8 cellular contexts compared by ENCODE assay signal in genomic region chr2:177254433-177255226, GRCh38. TPM values are rescaled to one million over a fixed set of nuclear protein-coding genes. Genes with fewer than 3 reads are reported as not detected.
DNase-seq lines count a peak whose midpoint lies in the region; ATAC-seq and TF ChIP-seq lines count a peak whose summit lies in the region.

No MANE protein-coding gene starts in this region.

- no peak overlapping the region for H3K9ac ChIP-seq in mammary epithelial cell (ENCODE audit: insufficient read depth, low read length)

- H3K27me3 ChIP-seq in mammary epithelial cell (ENCODE audit: insufficient read depth, low read length) (no peaks in the 10 kb centered on the region), lower lobe of right lung (ENCODE audit: low read depth) (no peaks in the 10 kb centered on the region)

- H3K4me1 ChIP-seq in mammary epithelial cell (ENCODE audit: insufficient read depth, low read length) (peaks cover 58% of the 10 kb centered on the region), lower lobe of right lung (peaks cover 100% of the 10 kb centered on the region)

- H4K20me1 ChIP-seq in mammary epithelial cell (ENCODE audit: insufficient read depth, low read length) = peaks cover 15% of the 10 kb centered on the region

- peak; percentile 36 to 44 for TF ChIP-seq CTCF in mammary epithelial cell (conservative IDR thresholded peaks at IDR 0.05 in 1 of 2, IDR thresholded peaks at IDR 0.05 in 1 of 2; ENCODE audit: extremely low read depth in 1 of 2, insufficient read depth in 1 of 2, low read depth in 1 of 2, low read length in 2 of 2)
- peak; percentile 20 for TF ChIP-seq CTCF in lower lobe of right lung (IDR thresholded peaks at IDR 0.05)

- intact Hi-C loops in mammary epithelial cell (cut with micrococcal nuclease) (no loop called here), lower lobe of right lung (cut with DNase I) (no loop called here)

- H3K4me2 ChIP-seq in mammary epithelial cell (ENCODE audit: insufficient read depth, low read depth, low read length) = no peak overlapping the region

- H2AFZ ChIP-seq in mammary epithelial cell (ENCODE audit: low read depth, low read length) = no peak overlapping the region

- H3K79me2 ChIP-seq in mammary epithelial cell (ENCODE audit: insufficient read depth, low read length) = peaks cover 99% of the 10 kb centered on the region

- H3K36me3 ChIP-seq in mammary epithelial cell (ENCODE audit: insufficient read depth, low read length) = no peaks in the 10 kb centered on the region
- no peaks in the 10 kb centered on the region for H3K36me3 ChIP-seq in lower lobe of right lung

- DNase-seq in D341Med (ENCODE audit: low spot score) = peak; percentile 35
- peak; percentile 78 for DNase-seq in NCI-H146 (lab: John Stamatoyannopoulos, UW)
- DNase-seq in mammary epithelial cell = no peak
- DNase-seq in lower lobe of right lung = peak; percentile 57
- DNase-seq in 8988T = no peak
- no peak for DNase-seq in inferior parietal cortex (ENCODE audit: extremely low spot score)
- no peak for DNase-seq in activated CD4-positive, CD25-positive, alpha-beta regulatory T cell treated with anti-CD3 and anti-CD28 coated beads, Interleukin-2, amount 50 U/mL, for 72 hours
- DNase-seq in GF-D8 (lab: John Stamatoyannopoulos, UW) = no peak

- no peak overlapping the region for H3K27ac ChIP-seq in mammary epithelial cell (ENCODE audit: insufficient read depth, low read depth, low read length)
- H3K27ac ChIP-seq in lower lobe of right lung = peak overlapping the region; percentile 25

- 65% methylated on average over 11 of the region's 11 CpGs for WGBS in mammary epithelial cell (ENCODE audit: low coverage, missing lambda C conversion rate)

- BruUV-seq in mammary epithelial cell (replicated peaks; lab: Mats Ljungman, UMichigan) = no TSS peak

- CTCF ChIA-PET in mammary epithelial cell (lab: Charles Lee; ENCODE audit: low non-redundant PET) = interaction anchor here (0.7 kb wide), 1 partner anchor 9 kb away, joined by 8 read pairs; no protein-coding TSS in a partner anchor

- no peak for ATAC-seq in lower lobe of right lung

- H3K9me3 ChIP-seq in mammary epithelial cell (replicated peaks; ENCODE audit: insufficient read depth, low read length) = no peaks in the 10 kb centered on the region
- no peaks in the 10 kb centered on the region for H3K9me3 ChIP-seq in lower lobe of right lung

- no peak overlapping the region for H3K4me3 ChIP-seq in mammary epithelial cell (replicated peaks in 1 of 3; ENCODE audit: insufficient read depth in 1 of 3, low read depth in 2 of 3, low read length in 3 of 3)
- H3K4me3 ChIP-seq in lower lobe of right lung = no peak overlapping the region

- dilution Hi-C loops in mammary epithelial cell (cut with HindIII; ENCODE audit: low sequenced_read_pairs) = loop anchor here (10.0 kb wide), 1 partner anchor 90 kb away; no protein-coding TSS in a partner anchor

- in situ Hi-C loops in mammary epithelial cell (cut with MboI; ENCODE audit: low sequenced_read_pairs in 2 of 2) = no loop called here

RNA-seq across cellular contexts. Expression of gene NFE2L2, which starts 9.9 kb away (rescaled TPM):
- total RNA-seq in mammary epithelial cell (100 to 1,000 TPM in 1 of 2 donors, 10 to 100 TPM in 1; 88.7 to 112 TPM), lower lobe of right lung (105 TPM)
- 107 TPM for polyA plus RNA-seq in mammary epithelial cell
- polyA minus RNA-seq in mammary epithelial cell = 116 TPM

RNA-seq across cellular contexts. Expression of gene HNRNPA3, which starts 42.0 kb away (rescaled TPM):
- total RNA-seq in mammary epithelial cell (100 to 1,000 TPM in 1 of 2 donors, 10 to 100 TPM in 1; 18.2 to 196 TPM), lower lobe of right lung (132 TPM)
- polyA plus RNA-seq in mammary epithelial cell = 59.9 TPM
- polyA minus RNA-seq in mammary epithelial cell = 29.6 TPM

Comparison
In these comparisons a context has a peak if more than half of its experiments do, and no peak if none do; other contexts are left out.
1. DNase-seq: peak in D341Med (single experiment), NCI-H146 (single experiment) and lower lobe of right lung (single experiment); none in mammary epithelial cell (single experiment), 8988T (single experiment), inferior parietal cortex (single experiment), activated CD4-positive, CD25-positive, alpha-beta regulatory T cell treated with anti-CD3 and anti-CD28 coated beads, Interleukin-2, amount 50 U/mL, for 72 hours (single experiment) and GF-D8 (single experiment).